8 cellular contexts compared by ENCODE assay signal in genomic region chr17:40559954-40560591, GRCh38. TPM values are rescaled to one million over a fixed set of nuclear protein-coding genes. Genes with fewer than 3 reads are reported as not detected.
DNase-seq lines count a peak whose midpoint lies in the region; ATAC-seq and TF ChIP-seq lines count a peak whose summit lies in the region.

No MANE protein-coding gene starts in this region.

- no peaks in the 10 kb centered on the region; the same call in 1 of the 2 replicates for H3K4me1 ChIP-seq in SJSA1 (replicated peaks)
- H3K4me1 ChIP-seq in suprapubic skin = peaks cover 52% of the 10 kb centered on the region

- H3K9me3 ChIP-seq in SJSA1 (replicated peaks) = no peaks in the 10 kb centered on the region
- H3K9me3 ChIP-seq in suprapubic skin = no peaks in the 10 kb centered on the region

- TF ChIP-seq POLR2A in suprapubic skin (IDR thresholded peaks at IDR 0.05) = no peak

- H3K4me3 ChIP-seq in GM12875 (ENCODE audit: low read depth, low read length) = peak overlapping the region; percentile 44
- no peak overlapping the region for H3K4me3 ChIP-seq in SJSA1
- H3K4me3 ChIP-seq in suprapubic skin = peak overlapping the region; percentile 19

- WGBS in suprapubic skin = 20% methylated on average over 13 of the region's 13 CpGs

- DNase-seq in MV-4-11 (lab: John Stamatoyannopoulos, UW) (peak; percentile 77), SJSA1 (ENCODE audit: low read depth in 1 of 2, low spot score in 2 of 2) (peak; percentile 71 to 82), germinal center (ENCODE audit: low spot score) (peak; percentile 91), nucleus accumbens (lab: John Stamatoyannopoulos, UW) (peak in 52 of 56 donors; percentile 29 to 92 (median 75)), suprapubic skin (ENCODE audit: low spot score in 2 of 2) (peak; percentile 95)
- peak; percentile 84 for DNase-seq in activated naive CD4-positive, alpha-beta T cell treated with anti-CD3 and anti-CD28 coated beads, Interleukin-2, amount 50 U/mL, for 16 hours

- TF ChIP-seq EP300 in suprapubic skin (IDR thresholded peaks at IDR 0.05) = no peak

- TF ChIP-seq CTCF in GM12875 (IDR thresholded peaks at IDR 0.05; ENCODE audit: borderline replicate concordance, insufficient read depth, low read depth, low read length) (peak; percentile 96), suprapubic skin (IDR thresholded peaks at IDR 0.05) (peak; percentile 98 to 99)

- no peak for ATAC-seq in GM19351 (IDR thresholded peaks at IDR 0.05; ENCODE audit: unreplicated experiment)

- no peak overlapping the region for H3K27ac ChIP-seq in SJSA1
- peak overlapping the region; percentile 72 for H3K27ac ChIP-seq in suprapubic skin

- no peaks in the 10 kb centered on the region for H3K36me3 ChIP-seq in SJSA1
- H3K36me3 ChIP-seq in suprapubic skin = no peaks in the 10 kb centered on the region

- no peaks in the 10 kb centered on the region; the same call in 1 of the 2 replicates for H3K27me3 ChIP-seq in SJSA1 (replicated peaks)
- no peaks in the 10 kb centered on the region for H3K27me3 ChIP-seq in suprapubic skin

RNA-seq across cellular contexts. Expression of gene CCR7, which starts 5.2 kb away (rescaled TPM):
- not detected in 2 replicates for total RNA-seq in SJSA1 (2014; rRNA removed; shearing (Covaris generic))
- total RNA-seq in suprapubic skin = 1 to 10 TPM in 1 of 4 donors, not detected in 3; 1.2 TPM

RNA-seq across cellular contexts. Expression of gene TNS4, which starts 58.6 kb away (rescaled TPM):
- not detected in 2 replicates for total RNA-seq in SJSA1 (2014; rRNA removed; shearing (Covaris generic))
- 1,000 to 10,000 TPM in 2 of 4 donors, 100 to 1,000 TPM in 2; 730 to 1,745 (median 1,078) TPM for total RNA-seq in suprapubic skin

Comparison
In these comparisons a context has a peak if more than half of its experiments do, and no peak if none do; other contexts are left out.
1. RNA of gene TNS4, which starts 58.6 kb away (total RNA-seq): 730 to 1,745 TPM in suprapubic skin; not detected in SJSA1; every median in the first group is over 100 times any median in the second.
2. Peak in every context shown above with its lines, with median percentiles within 50 percentile points of each other: DNase-seq.